In genomic region chr3:189792046-189792929, GRCh38 we compare ENCODE assay signal across 21 cellular contexts.
DNase-seq lines count a peak whose midpoint lies in the region; ATAC-seq and TF ChIP-seq lines count a peak whose summit lies in the region.
"Had no signal": no experiment of that assay in that cellular context is flagged by ENCODE, and none has a peak within 500 bp of the region (broad histone marks: within the 10 kb centered on the region; RNA-seq: fewer than 3 reads in every experiment).

No MANE protein-coding gene starts in this region.

- H3K9me3 Mint-ChIP-seq in natural killer cell treated with Interleukin-12 subunit alpha and Interleukin-12 subunit beta and Interleukin-15 and Interleukin-18, amount 100 ng/mL, for 72 hours: peaks cover 4% of the 10 kb centered on the region

- WGBS in thymus: 84% methylated on average over 7 of the region's 7 CpGs

- intact Hi-C loops in breast epithelium (cut with DNase I; ENCODE audit: low total_unique reads) (no loop called here), dorsolateral prefrontal cortex (cut with DNase I) (no loop called here)

- TF ChIP-seq CTCF in breast epithelium (IDR thresholded peaks at IDR 0.05): no peak
- TF ChIP-seq CTCF in foreskin keratinocyte (conservative IDR thresholded peaks at IDR 0.05): no peak
- no peak for TF ChIP-seq CTCF in dorsolateral prefrontal cortex (IDR thresholded peaks at IDR 0.05 in 54 of 56, conservative IDR thresholded peaks at IDR 0.05 in 2 of 56; ENCODE audit: low read depth in 1 of 56, partially characterized antibody in 56 of 56)

- H3K27me3 Mint-ChIP-seq in natural killer cell treated with Interleukin-12 subunit alpha and Interleukin-12 subunit beta and Interleukin-15 and Interleukin-18, amount 100 ng/mL, for 72 hours: peaks cover 3 to 22% of the 10 kb centered on the region in 2 donors

- ATAC-seq in foreskin keratinocyte: peak; percentile 56
- ATAC-seq in natural killer cell treated with Interleukin-12 subunit alpha and Interleukin-12 subunit beta and Interleukin-15 and Interleukin-18, amount 100 ng/mL, for 72 hours: no peak
- ATAC-seq: HCT116 had no signal

- no peaks in the 10 kb centered on the region for H3K4me1 Mint-ChIP-seq in natural killer cell treated with Interleukin-12 subunit alpha and Interleukin-12 subunit beta and Interleukin-15 and Interleukin-18, amount 100 ng/mL, for 72 hours (ENCODE audit: low read depth in 2 of 2)
- H3K4me1 Mint-ChIP-seq: CD14-positive monocyte had no signal

- H3K4me1 ChIP-seq in breast epithelium: no peaks in the 10 kb centered on the region
- peaks cover 50% of the 10 kb centered on the region for H3K4me1 ChIP-seq in foreskin keratinocyte
- no peaks in the 10 kb centered on the region for H3K4me1 ChIP-seq in thymus (ENCODE audit: control insufficient read depth, insufficient read depth, low read length)

- DNase-seq in M059J (ENCODE audit: low read depth): peak; percentile 9
- no peak for DNase-seq in breast epithelium (ENCODE audit: low spot score in 2 of 2)
- DNase-seq in foreskin keratinocyte: peak in 1 of 2 donors; percentile 75
- no peak for DNase-seq in GF-D8 (lab: John Stamatoyannopoulos, UW)
- no peak for DNase-seq in dorsolateral prefrontal cortex
- no peak for DNase-seq in NCI-H526 (lab: John Stamatoyannopoulos, UW)
- no peak for DNase-seq in natural killer cell treated with Interleukin-12 subunit alpha and Interleukin-12 subunit beta and Interleukin-15 and Interleukin-18, amount 100 ng/mL, for 72 hours (ENCODE audit: low spot score)
- DNase-seq: ACHN, AML-193, MG63, NCI-H1092, NCI-H146, NCI-H2081, NCI-H526 treated with DMSO at 0.1 percent for 48 hours, OCI-M1, SW 1271 had no signal

- H3K9me3 ChIP-seq in breast epithelium (no peaks in the 10 kb centered on the region), thymus (ENCODE audit: control insufficient read depth) (no peaks in the 10 kb centered on the region)
- H3K9me3 ChIP-seq: MG63, SJSA1 had no signal

- H3K4me3 Mint-ChIP-seq in natural killer cell treated with Interleukin-12 subunit alpha and Interleukin-12 subunit beta and Interleukin-15 and Interleukin-18, amount 100 ng/mL, for 72 hours: no peak overlapping the region
- H3K4me3 Mint-ChIP-seq: CD14-positive monocyte had no signal

- H3K36me3 Mint-ChIP-seq in natural killer cell treated with Interleukin-12 subunit alpha and Interleukin-12 subunit beta and Interleukin-15 and Interleukin-18, amount 100 ng/mL, for 72 hours: no peaks in the 10 kb centered on the region
- H3K36me3 Mint-ChIP-seq: CD14-positive monocyte had no signal

- H3K27ac ChIP-seq in breast epithelium (peak overlapping the region; percentile 44 to 54), foreskin keratinocyte (peak overlapping the region; percentile 84), thymus (ENCODE audit: low read depth) (peak overlapping the region; percentile 22), dorsolateral prefrontal cortex (no peak overlapping the region)
- H3K27ac ChIP-seq: KMS-11, SJSA1 had no signal

- TF ChIP-seq POLR2A in breast epithelium (IDR thresholded peaks at IDR 0.05): no peak

- no peaks in the 10 kb centered on the region for H3K36me3 ChIP-seq in breast epithelium
- no peaks in the 10 kb centered on the region for H3K36me3 ChIP-seq in thymus (ENCODE audit: control insufficient read depth, insufficient read depth)
- H3K36me3 ChIP-seq: MG63, SJSA1 had no signal

- H3K27ac Mint-ChIP-seq in natural killer cell treated with Interleukin-12 subunit alpha and Interleukin-12 subunit beta and Interleukin-15 and Interleukin-18, amount 100 ng/mL, for 72 hours: no peak overlapping the region
- H3K27ac Mint-ChIP-seq: CD14-positive monocyte had no signal

- H3K27me3 ChIP-seq in breast epithelium (no peaks in the 10 kb centered on the region), foreskin keratinocyte (no peaks in the 10 kb centered on the region), thymus (ENCODE audit: control insufficient read depth, insufficient read depth) (no peaks in the 10 kb centered on the region), dorsolateral prefrontal cortex (peaks cover 0 to 15% (median 0%) of the 10 kb centered on the region in 45 donors)
- H3K27me3 ChIP-seq: MG63, SJSA1 had no signal

- H3K4me3 ChIP-seq in breast epithelium: peak overlapping the region in 2 of 3 donors; percentile 40 to 57
- H3K4me3 ChIP-seq in thymus (ENCODE audit: low read length): peak overlapping the region; percentile 7
- no peak overlapping the region for H3K4me3 ChIP-seq in dorsolateral prefrontal cortex
- H3K4me3 ChIP-seq: MG63, SJSA1 had no signal

Comparison
In these comparisons a context has a peak if more than half of its experiments do, and no peak if none do; other contexts are left out.
1. H3K27ac ChIP-seq: peak in breast epithelium (2 of 2), foreskin keratinocyte (single experiment) and thymus (single experiment); none in dorsolateral prefrontal cortex (0 of 59).
2. H3K4me3 ChIP-seq: peak in breast epithelium (2 of 3) and thymus (single experiment); none in dorsolateral prefrontal cortex (0 of 59).